8 cellular contexts compared by ENCODE assay signal in the genomic region with DNA sequence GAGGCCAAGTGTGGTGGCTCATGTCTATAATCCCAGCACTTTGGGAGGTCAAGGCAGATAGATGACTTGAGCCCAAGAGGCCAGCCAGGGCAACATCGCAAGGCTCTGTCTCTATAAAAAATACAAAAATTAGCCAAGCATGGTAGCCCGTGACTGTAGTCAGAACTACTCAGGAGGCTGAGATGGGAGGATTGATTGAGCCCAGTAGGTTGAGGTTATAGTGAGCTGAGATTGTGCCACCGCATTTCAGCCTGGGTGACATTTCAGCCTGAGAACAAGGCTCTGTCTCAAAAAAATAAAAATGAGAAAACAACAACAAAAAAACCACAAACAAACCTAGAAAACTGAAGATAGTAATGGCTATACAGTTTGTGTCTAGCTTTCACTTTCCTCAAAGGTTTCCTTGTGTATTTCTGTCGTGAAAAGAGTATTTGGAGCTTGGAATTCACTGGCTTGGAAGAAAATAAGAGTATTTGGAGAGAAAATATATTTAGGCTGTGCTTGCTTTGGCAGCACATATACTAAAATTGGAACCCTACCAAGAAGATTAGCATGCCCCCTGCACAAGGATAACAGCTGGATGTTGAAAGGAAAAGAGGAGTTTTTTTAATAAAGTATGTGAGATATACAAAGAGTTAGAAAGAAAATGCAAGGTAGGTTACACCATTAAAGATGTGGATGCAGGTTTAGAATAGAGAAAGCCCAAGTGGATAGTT. TPM values are rescaled to one million over a fixed set of nuclear protein-coding genes. Genes with fewer than 3 reads are reported as not detected.
A peak's percentile ranks its signal among the peaks of the same experiment; 100 is the strongest.
DNase-seq lines count a peak whose midpoint lies in the region; ATAC-seq and FAIRE-seq lines count a peak whose summit lies in the region.

No MANE protein-coding gene starts in this region.

- FAIRE-seq in GM18507 (lab: Jason Lieb, UNC): peak; percentile 69

- H3K27ac ChIP-seq in SK-N-MC: peak overlapping the region; percentile 72
- H3K27ac ChIP-seq in esophagus (ENCODE audit: low read depth in 2 of 2, low read length in 1 of 2): peak overlapping the region; percentile 72 to 74
- H3K27ac ChIP-seq in skeletal muscle tissue (ENCODE audit: low read depth, low read length): peak overlapping the region; percentile 48

- H3K9ac ChIP-seq in SK-N-MC (ENCODE audit: insufficient read length) (no peak overlapping the region), skeletal muscle tissue (ENCODE audit: low read depth in 1 of 3, low read length in 3 of 3) (peak overlapping the region in 1 of 3 donors; percentile 33)

- no peaks in the 10 kb centered on the region for H3K4me1 ChIP-seq in esophagus (ENCODE audit: control insufficient read depth in 2 of 2, insufficient read depth in 2 of 2, low read length in 1 of 2)
- peaks cover 3 to 14% (median 6%) of the 10 kb centered on the region in 3 donors for H3K4me1 ChIP-seq in skeletal muscle tissue (ENCODE audit: control insufficient read depth in 3 of 3, insufficient read depth in 3 of 3, low read length in 3 of 3)

- H3K9me3 ChIP-seq in SK-N-MC (ENCODE audit: low read depth, low read length) (no peaks in the 10 kb centered on the region), esophagus (ENCODE audit: control insufficient read depth in 2 of 2, insufficient read depth in 1 of 2, low read depth in 1 of 2, low read length in 1 of 2) (no peaks in the 10 kb centered on the region), skeletal muscle tissue (ENCODE audit: control insufficient read depth in 3 of 3, low read length in 3 of 3) (no peaks in the 10 kb centered on the region)

- WGBS in esophagus, 2 donors: 46% methylated on average over 4 of the region's 4 CpGs

- no peaks in the 10 kb centered on the region for H3K27me3 ChIP-seq in esophagus (ENCODE audit: control insufficient read depth in 1 of 2, insufficient read depth in 2 of 2, low read length in 2 of 2)
- no peaks in the 10 kb centered on the region for H3K27me3 ChIP-seq in skeletal muscle tissue (ENCODE audit: control insufficient read depth in 3 of 3, insufficient read depth in 3 of 3, low read length in 3 of 3)

- H3K36me3 ChIP-seq in SK-N-MC (ENCODE audit: insufficient read depth, low read length): no peaks in the 10 kb centered on the region
- no peaks in the 10 kb centered on the region for H3K36me3 ChIP-seq in esophagus (ENCODE audit: control insufficient read depth in 2 of 2, insufficient read depth in 2 of 2, low read length in 1 of 2)
- H3K36me3 ChIP-seq in skeletal muscle tissue (ENCODE audit: control insufficient read depth in 3 of 3, insufficient read depth in 3 of 3, low read length in 3 of 3): no peaks in the 10 kb centered on the region

- H3K4me3 ChIP-seq in SK-N-MC: peak overlapping the region; percentile 57
- H3K4me3 ChIP-seq in esophagus (ENCODE audit: low read depth in 1 of 2, low read length in 2 of 2): peak overlapping the region in 1 of 2 donors; percentile 26
- H3K4me3 ChIP-seq in skeletal muscle tissue (ENCODE audit: low read length in 3 of 3): peak overlapping the region; percentile 2 to 71 (median 15)

- no peak for ATAC-seq in HG03439 (IDR thresholded peaks at IDR 0.05; ENCODE audit: unreplicated experiment)
- ATAC-seq in HG02678 (IDR thresholded peaks at IDR 0.05; ENCODE audit: unreplicated experiment): no peak

- no peak for DNase-seq in GM18507 (ENCODE audit: extremely low spot score, insufficient read length, low read depth)
- no peak for DNase-seq in SK-N-MC (ENCODE audit: low read depth, low spot score)
- no peak for DNase-seq in KG1 (lab: John Stamatoyannopoulos, UW)
- DNase-seq in NCI-H128 (lab: John Stamatoyannopoulos, UW; ENCODE audit: unreplicated experiment): no peak

RNA-seq across cellular contexts. Expression of a gene that starts 3.9 kb away (rescaled TPM):
- 1 to 10 TPM; 2.2 to 9.8 TPM for polyA plus RNA-seq in esophagus
- 1.6 TPM for total RNA-seq in skeletal muscle tissue

RNA-seq across cellular contexts. Expression of a gene that starts 33.6 kb away (rescaled TPM):
- 10 to 100 TPM; 11.1 to 17.5 TPM for polyA plus RNA-seq in esophagus
- total RNA-seq in skeletal muscle tissue: 56.9 TPM
